Comparison of ENCODE assay signal across 12 cellular contexts in the genomic region with DNA sequence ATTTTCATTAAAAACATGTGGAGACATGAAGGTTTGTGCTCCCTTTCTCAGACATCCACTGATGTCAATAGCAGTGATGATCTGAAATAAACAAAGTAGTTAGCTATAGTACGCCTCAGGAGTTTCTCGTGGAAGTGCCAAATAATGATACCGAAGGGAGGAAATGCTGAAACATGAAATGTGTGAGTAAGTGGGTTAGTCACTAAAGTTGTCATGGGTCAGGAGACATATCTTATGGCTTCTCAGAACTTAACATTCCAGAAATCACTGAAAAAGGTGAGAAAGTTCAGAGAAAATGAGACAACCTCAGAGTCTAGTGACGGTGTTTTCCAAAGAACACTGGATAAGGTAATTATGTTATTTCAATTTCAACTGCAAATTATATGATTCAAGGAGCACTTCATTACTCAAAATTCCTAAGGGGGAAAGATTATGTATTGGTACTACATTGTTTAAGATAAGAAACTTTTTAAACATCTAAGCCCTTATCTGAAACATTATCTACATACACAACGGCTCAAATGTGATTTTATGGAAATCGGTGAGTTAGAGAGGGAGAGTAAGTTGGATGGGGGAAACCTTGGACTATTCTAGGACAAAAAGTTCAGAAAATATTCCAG. TPM values are rescaled to one million over a fixed set of nuclear protein-coding genes. Genes with fewer than 3 reads are reported as not detected.
A peak's percentile ranks its signal among the peaks of the same experiment; 100 is the strongest.
DNase-seq lines count a peak whose midpoint lies in the region; ATAC-seq and TF ChIP-seq lines count a peak whose summit lies in the region.
"Had no signal": no experiment of that assay in that cellular context is flagged by ENCODE, and none has a peak within 500 bp of the region (broad histone marks: within the 10 kb centered on the region; RNA-seq: fewer than 3 reads in every experiment).

No MANE protein-coding gene starts in this region.

- POLR2A ChIA-PET in activated CD8-positive, alpha-beta T cell treated with anti-CD3 and anti-CD28 coated beads for 36 hours (lab: Charles Lee) = interaction anchor here (1.2 to 1.3 kb wide), 2 partner anchors 13 to 21 kb away, joined by 3 read pairs; partner anchors contain the start of gene NIBAN1

- DNase-seq in heart left ventricle = no peak
- DNase-seq in cardiac septum (ENCODE audit: low spot score) = no peak
- no peak for DNase-seq in activated CD8-positive, alpha-beta T cell treated with anti-CD3 and anti-CD28 coated beads for 36 hours
- peak; percentile 52 for DNase-seq in fibroblast of villous mesenchyme (ENCODE audit: low read depth)
- no peak for DNase-seq in type B pancreatic cell (ENCODE audit: extremely low spot score, unreplicated experiment)
- no peak for DNase-seq in prostate gland (ENCODE audit: low spot score)
- DNase-seq in nucleus accumbens (lab: John Stamatoyannopoulos, UW) = no peak
- DNase-seq: BE2C, foreskin melanocyte, H9, NCI-H2171 treated with DMSO at 0.1 percent for 48 hours had no signal

- no peaks in the 10 kb centered on the region for H3K9me3 Mint-ChIP-seq in activated CD8-positive, alpha-beta T cell treated with anti-CD3 and anti-CD28 coated beads for 36 hours
- H3K9me3 Mint-ChIP-seq in type B pancreatic cell = no peaks in the 10 kb centered on the region
- H3K9me3 Mint-ChIP-seq: H9 had no signal

- CTCF ChIA-PET in activated CD8-positive, alpha-beta T cell treated with anti-CD3 and anti-CD28 coated beads for 36 hours (lab: Charles Lee) = no interaction called here

- intact Hi-C loops in heart left ventricle (cut with DNase I) (loop anchor here in 2 of 10 donors (5.0 kb wide), 2 partner anchors 66 to 126 kb away; no protein-coding TSS in a partner anchor), cardiac septum (cut with DNase I) (no loop called here), prostate gland (cut with DNase I) (no loop called here)
- intact Hi-C loops in activated CD8-positive, alpha-beta T cell treated with anti-CD3 and anti-CD28 coated beads for 36 hours (cut with micrococcal nuclease) = no loop called here

- no peaks in the 10 kb centered on the region for H3K27me3 Mint-ChIP-seq in activated CD8-positive, alpha-beta T cell treated with anti-CD3 and anti-CD28 coated beads for 36 hours
- no peaks in the 10 kb centered on the region for H3K27me3 Mint-ChIP-seq in type B pancreatic cell

- TF ChIP-seq POLR2A in heart left ventricle (IDR thresholded peaks at IDR 0.05) (no peak), prostate gland (IDR thresholded peaks at IDR 0.05) (no peak)

- H3K9me3 ChIP-seq in heart left ventricle (no peaks in the 10 kb centered on the region), prostate gland (no peaks in the 10 kb centered on the region)
- H3K9me3 ChIP-seq: BE2C had no signal

- H3K4me1 ChIP-seq in heart left ventricle = peaks cover 0 to 59% (median 21%) of the 10 kb centered on the region in 12 donors
- no peaks in the 10 kb centered on the region for H3K4me1 ChIP-seq in prostate gland (replicated peaks)
- H3K4me1 ChIP-seq: BE2C had no signal

- no peak overlapping the region for H3K4me3 ChIP-seq in heart left ventricle
- no peak overlapping the region for H3K4me3 ChIP-seq in fibroblast of villous mesenchyme (ENCODE audit: low read depth, low read length)
- H3K4me3 ChIP-seq in prostate gland = no peak overlapping the region

- TF ChIP-seq CTCF in heart left ventricle (IDR thresholded peaks at IDR 0.05) = no peak
- no peak for TF ChIP-seq CTCF in activated CD8-positive, alpha-beta T cell treated with anti-CD3 and anti-CD28 coated beads for 36 hours (IDR thresholded peaks at IDR 0.05)
- no peak for TF ChIP-seq CTCF in fibroblast of villous mesenchyme (IDR thresholded peaks at IDR 0.05; ENCODE audit: insufficient read depth, low read depth, low read length)
- TF ChIP-seq CTCF in type B pancreatic cell (conservative IDR thresholded peaks at IDR 0.05) = no peak
- no peak for TF ChIP-seq CTCF in prostate gland (IDR thresholded peaks at IDR 0.05)

- H3K27ac ChIP-seq in heart left ventricle (peak overlapping the region; percentile 24 to 77 (median 58)), prostate gland (no peak overlapping the region)

- H3K4me3 Mint-ChIP-seq in activated CD8-positive, alpha-beta T cell treated with anti-CD3 and anti-CD28 coated beads for 36 hours = peak overlapping the region; percentile 28
- no peak overlapping the region for H3K4me3 Mint-ChIP-seq in type B pancreatic cell
- H3K4me3 Mint-ChIP-seq: H9 had no signal

- peak in 1 of 4 donors; percentile 28 for ATAC-seq in heart left ventricle
- ATAC-seq in activated CD8-positive, alpha-beta T cell treated with anti-CD3 and anti-CD28 coated beads for 36 hours = peak; percentile 89
- no peak for ATAC-seq in HG02759 (IDR thresholded peaks at IDR 0.05; ENCODE audit: unreplicated experiment)

- peaks cover 17% of the 10 kb centered on the region for H3K4me1 Mint-ChIP-seq in activated CD8-positive, alpha-beta T cell treated with anti-CD3 and anti-CD28 coated beads for 36 hours (ENCODE audit: low read depth)
- peaks cover 14% of the 10 kb centered on the region for H3K4me1 Mint-ChIP-seq in type B pancreatic cell (ENCODE audit: unreplicated experiment)

- peak overlapping the region; percentile 80 for H3K27ac Mint-ChIP-seq in activated CD8-positive, alpha-beta T cell treated with anti-CD3 and anti-CD28 coated beads for 36 hours
- peak overlapping the region; percentile 61 for H3K27ac Mint-ChIP-seq in type B pancreatic cell
- H3K27ac Mint-ChIP-seq: H9 had no signal

- H3K36me3 ChIP-seq in heart left ventricle (peaks cover 0 to 4% (median 0%) of the 10 kb centered on the region in 9 donors), prostate gland (no peaks in the 10 kb centered on the region)
- H3K36me3 ChIP-seq: BE2C had no signal

- no peaks in the 10 kb centered on the region for H3K36me3 Mint-ChIP-seq in activated CD8-positive, alpha-beta T cell treated with anti-CD3 and anti-CD28 coated beads for 36 hours (ENCODE audit: low read depth)
- no peaks in the 10 kb centered on the region for H3K36me3 Mint-ChIP-seq in type B pancreatic cell

- H3K27me3 ChIP-seq in heart left ventricle = no peaks in the 10 kb centered on the region
- no peaks in the 10 kb centered on the region for H3K27me3 ChIP-seq in prostate gland (replicated peaks; ENCODE audit: insufficient read depth)

- 57 to 60% (median 58%) methylated on average over 6 of the region's 6 CpGs for WGBS in heart left ventricle, 4 donors
- 58% methylated on average over 6 of the region's 6 CpGs for WGBS in prostate gland

RNA-seq across cellular contexts. Expression of gene NIBAN1, which starts 20.6 kb away (rescaled TPM):
- total RNA-seq in heart left ventricle (100 to 1,000 TPM; 223 to 609 (median 282) TPM), cardiac septum (351 TPM), fibroblast of villous mesenchyme (17.7 and 58.9 TPM in 2 replicates), type B pancreatic cell (ENCODE audit: low replicate concordance) (3.1 and 3.5 TPM in 2 replicates), prostate gland (10 to 100 TPM; 47.3 to 97.4 TPM)
- 100 to 1,000 TPM in 1 of 2 donors, 10 to 100 TPM in 1; 86.0 to 132 TPM for polyA plus RNA-seq in heart left ventricle
- 10 to 100 TPM; 10.1 to 11.0 TPM for total RNA-seq in activated CD8-positive, alpha-beta T cell treated with anti-CD3 and anti-CD28 coated beads for 36 hours

Comparison
In these comparisons a context has a peak if more than half of its experiments do, and no peak if none do; other contexts are left out.
1. H3K27ac ChIP-seq: peak in heart left ventricle (12 of 12); none in prostate gland (0 of 2).